ENCODE assay signal across 1 cellular context in genomic region chr3:71210257-71211002, GRCh38.
TF ChIP-seq lines count a peak whose summit lies in the region.

No MANE protein-coding gene starts in this region.

TF ChIP-seq in K562, 482 proteins besides CTCF, POLR2A, EP300 and RAD21 (continued from another document and continues in another):
- no peak for TF ChIP-seq PRDM10 (IDR thresholded peaks at IDR 0.05; ENCODE audit: partially characterized antibody)
- TF ChIP-seq MNT (conservative IDR thresholded peaks at IDR 0.05): no peak
- TF ChIP-seq CEBPG (CRISPR knock-in tag; IDR thresholded peaks at IDR 0.05): peak; percentile 71
- peak; percentile 77 to 87 for TF ChIP-seq CEBPG (tag; conservative IDR thresholded peaks at IDR 0.05 in 1 of 2, IDR thresholded peaks at IDR 0.05 in 1 of 2)
- no peak for TF ChIP-seq ZNF639 (CRISPR knock-in tag; conservative IDR thresholded peaks at IDR 0.05 in 1 of 2, IDR thresholded peaks at IDR 0.05 in 1 of 2)
- TF ChIP-seq ZNF780A (CRISPR knock-in tag; IDR thresholded peaks at IDR 0.05): no peak
- peak; percentile 58 for TF ChIP-seq PKNOX1 (IDR thresholded peaks at IDR 0.05)
- TF ChIP-seq HES1 (IDR thresholded peaks at IDR 0.05; ENCODE audit: low read depth): no peak
- TF ChIP-seq ZNF584 (CRISPR knock-in tag; IDR thresholded peaks at IDR 0.05; ENCODE audit: low read depth): no peak
- TF ChIP-seq LCOR (CRISPR knock-in tag; IDR thresholded peaks at IDR 0.05): no peak
- TF ChIP-seq VEZF1 (CRISPR knock-in tag; IDR thresholded peaks at IDR 0.05): no peak
- no peak for TF ChIP-seq NCOA2 (IDR thresholded peaks at IDR 0.05; ENCODE audit: partially characterized antibody in 2 of 2)
- no peak for TF ChIP-seq MBD1 (CRISPR knock-in tag; IDR thresholded peaks at IDR 0.05)
- peak; percentile 79 for TF ChIP-seq CEBPB (tag; IDR thresholded peaks at IDR 0.05)
- TF ChIP-seq SRSF7 (optimal IDR thresholded peaks at IDR 0.05; ENCODE audit: low read depth, low read length): no peak
- no peak for TF ChIP-seq NFRKB (IDR thresholded peaks at IDR 0.05; ENCODE audit: low read depth)
- no peak for TF ChIP-seq ZKSCAN8 (CRISPR knock-in tag; IDR thresholded peaks at IDR 0.05)
- TF ChIP-seq RBM39 (optimal IDR thresholded peaks at IDR 0.05; ENCODE audit: low read depth, low read length): no peak
- TF ChIP-seq CLOCK (CRISPR knock-in tag; IDR thresholded peaks at IDR 0.05; ENCODE audit: borderline replicate concordance): no peak
- TF ChIP-seq RCOR1 (IDR thresholded peaks at IDR 0.05; ENCODE audit: borderline replicate concordance in 1 of 2, low read depth in 2 of 2, low read length in 2 of 2): 0 out of 4 replicates have a peak, but pooled peaks of 1 of the 2 experiments have one; percentile 8
- TF ChIP-seq TCFL5 (CRISPR knock-in tag; conservative IDR thresholded peaks at IDR 0.05): no peak
- TF ChIP-seq RB1 (IDR thresholded peaks at IDR 0.05; ENCODE audit: low read depth): no peak
- no peak for TF ChIP-seq CEBPZ (IDR thresholded peaks at IDR 0.05; ENCODE audit: borderline replicate concordance, low read depth, low read length)
- TF ChIP-seq MEIS2 (IDR thresholded peaks at IDR 0.05; ENCODE audit: partially characterized antibody): peak; percentile 10
- no peak for TF ChIP-seq ZBTB49 (CRISPR knock-in tag; IDR thresholded peaks at IDR 0.05; ENCODE audit: borderline replicate concordance)
- no peak for TF ChIP-seq KAT7 (CRISPR knock-in tag; IDR thresholded peaks at IDR 0.05; ENCODE audit: borderline replicate concordance)
- no peak for TF ChIP-seq ARID2 (IDR thresholded peaks at IDR 0.05)
- TF ChIP-seq HMGN3 (IDR thresholded peaks at IDR 0.05; ENCODE audit: borderline replicate concordance, extremely low read depth, insufficient read length, low read depth, low read length): no peak
- TF ChIP-seq ZNF449 (CRISPR knock-in tag; IDR thresholded peaks at IDR 0.05): no peak
